Comparison of ENCODE assay signal across 11 cellular contexts in genomic region chr16:165218-165538, GRCh38. TPM values are rescaled to one million over a fixed set of nuclear protein-coding genes. Genes with fewer than 3 reads are reported as not detected.
DNase-seq lines count a peak whose midpoint lies in the region; ATAC-seq, FAIRE-seq and TF ChIP-seq lines count a peak whose summit lies in the region.
"Had no signal": no experiment of that assay in that cellular context is flagged by ENCODE, and none has a peak within 500 bp of the region (broad histone marks: within the 10 kb centered on the region; RNA-seq: fewer than 3 reads in every experiment).

No MANE protein-coding gene starts in this region.

- H3K9me3 ChIP-seq in A549 (no peaks in the 10 kb centered on the region), HUES48 (ENCODE audit: control insufficient read depth, insufficient read depth, low read length) (no peaks in the 10 kb centered on the region), iPS DF 6.9 (ENCODE audit: control insufficient read depth, insufficient read depth, low read length) (no peaks in the 10 kb centered on the region)

- no peaks in the 10 kb centered on the region for H3K36me3 ChIP-seq in HUES48 (ENCODE audit: control insufficient read depth, insufficient read depth, low read length)
- H3K36me3 ChIP-seq in iPS DF 6.9 (ENCODE audit: control insufficient read depth, insufficient read depth, low read length), result no peaks in the 10 kb centered on the region

- H3K27me3 Mint-ChIP-seq in activated T-helper 2 cell treated with anti-CD3 and anti-CD28 coated beads, Interferon-gamma antibody, Interleukin-2, Interleukin-4, amounts not matched to agents 10 μg/mL and 5 μg/mL and 100 μg/mL, durations not matched to agents 14 hours and 24 hours and 36 hours (ENCODE audit: low read depth), result peaks cover 43% of the 10 kb centered on the region

- TF ChIP-seq POLR2A in A549 (IDR thresholded peaks at IDR 0.05; ENCODE audit: low read length), result no peak

- no peak for TF ChIP-seq RAD21 in A549 (conservative IDR thresholded peaks at IDR 0.05 in 1 of 2, IDR thresholded peaks at IDR 0.05 in 1 of 2)

- H3K4me1 ChIP-seq in A549, result peaks cover 13% of the 10 kb centered on the region
- H3K4me1 ChIP-seq in HUES48 (ENCODE audit: control insufficient read depth, insufficient read depth, low read length), result peaks cover 15% of the 10 kb centered on the region
- H3K4me1 ChIP-seq in iPS DF 6.9 (ENCODE audit: control insufficient read depth, insufficient read depth, low read length), result peaks cover 11% of the 10 kb centered on the region

- POLR2A ChIA-PET in A549 (lab: Yijun Ruan, JAX), result no interaction called here

- 0% methylated on average over 2 of the region's 25 CpGs for WGBS in A549 (ENCODE audit: missing lambda C conversion rate)
- WGBS in iPS DF 6.9 (ENCODE audit: insufficient coverage, insufficient read length), result no CpG with 5 or more reads among the region's 25 CpGs

- no peak overlapping the region for H3K27ac Mint-ChIP-seq in activated T-helper 2 cell treated with anti-CD3 and anti-CD28 coated beads, Interferon-gamma antibody, Interleukin-2, Interleukin-4, amounts not matched to agents 10 μg/mL and 5 μg/mL and 100 μg/mL, durations not matched to agents 14 hours and 24 hours and 36 hours

- CTCF ChIA-PET in A549 (lab: Yijun Ruan, JAX), result interaction anchor here (1.0 to 7.7 kb wide), 2 partner anchors 16 to 48 kb away, joined by 3 to 88 read pairs; partner anchors contain the start of gene HBQ1

- intact Hi-C loops in activated T-helper 2 cell treated with anti-CD3 and anti-CD28 coated beads, Interferon-gamma antibody, Interleukin-2, Interleukin-4, amounts not matched to agents 10 μg/mL and 5 μg/mL and 100 μg/mL, durations not matched to agents 14 hours and 24 hours and 36 hours (cut with micrococcal nuclease), result no loop called here

- ATAC-seq in A549, result peak in 1 of 2 experiments; percentile 31; a peak in 3 of 6 replicates
- ATAC-seq in HG02571 (IDR thresholded peaks at IDR 0.05; ENCODE audit: unreplicated experiment), result no peak

- no peak for TF ChIP-seq CTCF in A549 (IDR thresholded peaks at IDR 0.05)

- H3K27me3 ChIP-seq in HUES48 (ENCODE audit: control insufficient read depth, insufficient read depth, low read length), result peaks cover 66% of the 10 kb centered on the region
- peaks cover 36% of the 10 kb centered on the region for H3K27me3 ChIP-seq in iPS DF 6.9 (ENCODE audit: control insufficient read depth, insufficient read depth, low read length)

- TF ChIP-seq EP300 in A549 (IDR thresholded peaks at IDR 0.05), result no peak

- no peak overlapping the region for H3K9ac ChIP-seq in HUES48 (ENCODE audit: low read depth, low read length)

- no peaks in the 10 kb centered on the region for H3K9me3 Mint-ChIP-seq in activated T-helper 2 cell treated with anti-CD3 and anti-CD28 coated beads, Interferon-gamma antibody, Interleukin-2, Interleukin-4, amounts not matched to agents 10 μg/mL and 5 μg/mL and 100 μg/mL, durations not matched to agents 14 hours and 24 hours and 36 hours

- H3K4me2 ChIP-seq in A549, result peak overlapping the region; percentile 100

- H3K36me3 Mint-ChIP-seq in activated T-helper 2 cell treated with anti-CD3 and anti-CD28 coated beads, Interferon-gamma antibody, Interleukin-2, Interleukin-4, amounts not matched to agents 10 μg/mL and 5 μg/mL and 100 μg/mL, durations not matched to agents 14 hours and 24 hours and 36 hours (ENCODE audit: low read depth), result no peaks in the 10 kb centered on the region

- peaks cover 3% of the 10 kb centered on the region for H3K4me1 Mint-ChIP-seq in activated T-helper 2 cell treated with anti-CD3 and anti-CD28 coated beads, Interferon-gamma antibody, Interleukin-2, Interleukin-4, amounts not matched to agents 10 μg/mL and 5 μg/mL and 100 μg/mL, durations not matched to agents 14 hours and 24 hours and 36 hours (ENCODE audit: low read depth)

- no peak overlapping the region for H3K4me3 Mint-ChIP-seq in activated T-helper 2 cell treated with anti-CD3 and anti-CD28 coated beads, Interferon-gamma antibody, Interleukin-2, Interleukin-4, amounts not matched to agents 10 μg/mL and 5 μg/mL and 100 μg/mL, durations not matched to agents 14 hours and 24 hours and 36 hours (ENCODE audit: low read depth)

- H3K4me3 ChIP-seq in A549 (peak overlapping the region; percentile 47), HUES48 (ENCODE audit: low read depth, low read length) (peak overlapping the region; percentile 51), iPS DF 6.9 (ENCODE audit: low read length) (peak overlapping the region; percentile 43; the same call in 1 of the 2 replicates)
- H3K4me3 ChIP-seq: lung had no signal

- FAIRE-seq in A549 (lab: Jason Lieb, UNC), result no peak

- 0 out of 6 replicates have a peak overlapping the region, but pooled peaks of 1 of the 2 experiments have one; percentile 1 for H3K27ac ChIP-seq in A549
- H3K27ac ChIP-seq in HUES48 (ENCODE audit: low read depth, low read length), result no peak overlapping the region
- no peak overlapping the region for H3K27ac ChIP-seq in iPS DF 6.9 (ENCODE audit: low read length)

- DNase-seq in A549 (ENCODE audit: low read depth in 1 of 2, low spot score in 1 of 2), result no peak
- no peak for DNase-seq in iPS DF 6.9 (ENCODE audit: low read depth, low spot score)
- DNase-seq in MV-4-11 (lab: John Stamatoyannopoulos, UW), result no peak
- DNase-seq in activated T-helper 2 cell treated with anti-CD3 and anti-CD28 coated beads, Interferon-gamma antibody, Interleukin-2, Interleukin-4, amounts not matched to agents 10 μg/mL and 5 μg/mL and 100 μg/mL, durations not matched to agents 14 hours and 24 hours and 36 hours (ENCODE audit: low spot score), result no peak
- DNase-seq: activated CD8-positive, alpha-beta memory T cell treated with anti-CD3 and anti-CD28 coated beads, Interleukin-2, amount 50 U/mL, for 4 hours; NCI-H1105; SHP77 treated with DMSO at 0.1 percent for 48 hours had no signal

TF ChIP-seq in A549, 52 proteins besides CTCF, POLR2A, EP300 and RAD21 (continues in another document):
- TF ChIP-seq ZFP36 (IDR thresholded peaks at IDR 0.05; ENCODE audit: borderline replicate concordance, partially characterized antibody), result no peak

RNA-seq across cellular contexts. Expression of gene HBM, which starts 0.6 kb away (rescaled TPM):
- not detected in 2 replicates for polyA plus RNA-seq in A549 (2011; rRNA removed)
- not detected in 2 replicates for polyA plus RNA-seq in A549 (2012; cell fraction: cytosol; rRNA removed)
- polyA plus RNA-seq in A549 (2012; cell fraction: nucleus; rRNA removed), result not detected in 2 replicates
- polyA plus RNA-seq in A549 (2017; fragmentation: RNase III; extraction: RNeasy Plus Mini Kit Qiagen cat#74134 plus additional on column Dnase treatment), result not detected in 3 replicates
- not detected in 2 replicates for polyA minus RNA-seq in A549 (2011; rRNA and poly(A)+ RNA removed)
- total RNA-seq in activated T-helper 2 cell treated with anti-CD3 and anti-CD28 coated beads, Interferon-gamma antibody, Interleukin-2, Interleukin-4, amounts not matched to agents 10 μg/mL and 5 μg/mL and 100 μg/mL, durations not matched to agents 14 hours and 24 hours and 36 hours, result not detected in 2 replicates
- total RNA-seq: dermis microvascular lymphatic vessel endothelial cell had no signal

RNA-seq across cellular contexts. Expression of gene HBA2, which starts 7.5 kb away (rescaled TPM):
- 0.20 and 0.26 TPM in 2 replicates for polyA plus RNA-seq in A549 (2011; rRNA removed)
- 0.30 and 0.36 TPM in 2 replicates for polyA plus RNA-seq in A549 (2012; cell fraction: cytosol; rRNA removed)
- 0.30 TPM in 1 of 2 replicates, not detected in the other for polyA plus RNA-seq in A549 (2012; cell fraction: nucleus; rRNA removed)
- polyA plus RNA-seq in A549 (2017; fragmentation: RNase III; extraction: RNeasy Plus Mini Kit Qiagen cat#74134 plus additional on column Dnase treatment), result 0.23 to 0.68 TPM in 2 of 3 replicates, not detected in the other
- polyA minus RNA-seq in A549 (2011; rRNA and poly(A)+ RNA removed), result not detected in 2 replicates
- 0.32 TPM in 1 of 2 replicates, not detected in the other for total RNA-seq in activated T-helper 2 cell treated with anti-CD3 and anti-CD28 coated beads, Interferon-gamma antibody, Interleukin-2, Interleukin-4, amounts not matched to agents 10 μg/mL and 5 μg/mL and 100 μg/mL, durations not matched to agents 14 hours and 24 hours and 36 hours
- total RNA-seq: dermis microvascular lymphatic vessel endothelial cell had no signal

RNA-seq across cellular contexts. Expression of gene HBA1, which starts 11.3 kb away (rescaled TPM):
- not detected in 2 replicates for polyA plus RNA-seq in A549 (2011; rRNA removed)
- 1.8 and 2.7 TPM in 2 replicates for polyA plus RNA-seq in A549 (2012; cell fraction: cytosol; rRNA removed)
- 1.2 and 2.6 TPM in 2 replicates for polyA plus RNA-seq in A549 (2012; cell fraction: nucleus; rRNA removed)
- polyA plus RNA-seq in A549 (2017; fragmentation: RNase III; extraction: RNeasy Plus Mini Kit Qiagen cat#74134 plus additional on column Dnase treatment), result 0.51 to 1.3 TPM (median 0.58 TPM) in 3 replicates
- 0.74 TPM in 1 of 2 replicates, not detected in the other for polyA minus RNA-seq in A549 (2011; rRNA and poly(A)+ RNA removed)
- total RNA-seq in activated T-helper 2 cell treated with anti-CD3 and anti-CD28 coated beads, Interferon-gamma antibody, Interleukin-2, Interleukin-4, amounts not matched to agents 10 μg/mL and 5 μg/mL and 100 μg/mL, durations not matched to agents 14 hours and 24 hours and 36 hours, result 0.55 TPM in 1 of 2 replicates, not detected in the other
- total RNA-seq: dermis microvascular lymphatic vessel endothelial cell had no signal

RNA-seq across cellular contexts. Expression of gene HBZ, which starts 12.7 kb away (rescaled TPM):
- not detected in 2 replicates for polyA plus RNA-seq in A549 (2011; rRNA removed)
- polyA plus RNA-seq in A549 (2012; cell fraction: cytosol; rRNA removed), result not detected in 2 replicates
- not detected in 2 replicates for polyA plus RNA-seq in A549 (2012; cell fraction: nucleus; rRNA removed)
- polyA plus RNA-seq in A549 (2017; fragmentation: RNase III; extraction: RNeasy Plus Mini Kit Qiagen cat#74134 plus additional on column Dnase treatment), result not detected in 3 replicates
- 0.29 and 1.0 TPM in 2 replicates for polyA minus RNA-seq in A549 (2011; rRNA and poly(A)+ RNA removed)
- not detected in 2 replicates for total RNA-seq in activated T-helper 2 cell treated with anti-CD3 and anti-CD28 coated beads, Interferon-gamma antibody, Interleukin-2, Interleukin-4, amounts not matched to agents 10 μg/mL and 5 μg/mL and 100 μg/mL, durations not matched to agents 14 hours and 24 hours and 36 hours
- total RNA-seq: dermis microvascular lymphatic vessel endothelial cell had no signal

RNA-seq across cellular contexts. Expression of gene HBQ1, which starts 15.1 kb away (rescaled TPM):
- polyA plus RNA-seq in A549 (2011; rRNA removed) (2.0 and 2.3 TPM in 2 replicates), A549 (2017; fragmentation: RNase III; extraction: RNeasy Plus Mini Kit Qiagen cat#74134 plus additional on column Dnase treatment) (2.8 to 4.7 TPM (median 3.2 TPM) in 3 replicates)
- polyA plus RNA-seq in A549 (2012; cell fraction: cytosol; rRNA removed), result 13.0 and 19.4 TPM in 2 replicates
- polyA plus RNA-seq in A549 (2012; cell fraction: nucleus; rRNA removed), result 13.2 and 19.5 TPM in 2 replicates
- polyA minus RNA-seq in A549 (2011; rRNA and poly(A)+ RNA removed), result not detected in 2 replicates
- 0.39 and 0.62 TPM in 2 replicates for total RNA-seq in activated T-helper 2 cell treated with anti-CD3 and anti-CD28 coated beads, Interferon-gamma antibody, Interleukin-2, Interleukin-4, amounts not matched to agents 10 μg/mL and 5 μg/mL and 100 μg/mL, durations not matched to agents 14 hours and 24 hours and 36 hours
